24 cellular contexts compared by ENCODE assay signal in the genomic region with DNA sequence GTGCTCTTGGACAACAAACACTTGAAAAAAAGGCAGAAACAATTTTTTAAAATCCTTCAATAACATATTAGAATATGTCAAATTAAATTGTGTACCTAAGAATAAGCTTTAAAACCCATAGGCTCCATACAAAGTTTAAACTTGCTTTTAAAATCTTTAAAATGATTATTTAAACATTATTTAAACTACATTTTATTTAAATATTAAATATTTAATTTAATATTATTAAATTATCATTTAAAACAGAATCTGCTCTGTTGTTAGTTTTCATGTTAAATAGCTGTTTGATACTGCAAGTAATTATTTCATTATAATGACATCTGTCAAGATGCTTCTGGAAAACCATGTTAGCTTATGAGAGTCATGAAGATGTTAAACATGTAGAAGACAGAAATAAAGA.
A peak's percentile ranks its signal among the peaks of the same experiment; 100 is the strongest.
DNase-seq lines count a peak whose midpoint lies in the region; ATAC-seq, FAIRE-seq and TF ChIP-seq lines count a peak whose summit lies in the region.
"Had no signal": no experiment of that assay in that cellular context is flagged by ENCODE, and none has a peak within 500 bp of the region (broad histone marks: within the 10 kb centered on the region; RNA-seq: fewer than 3 reads in every experiment).

No MANE protein-coding gene starts in this region.

- H3K4me3 Mint-ChIP-seq in endodermal cell = no peak overlapping the region
- H3K4me3 Mint-ChIP-seq in activated CD4-positive, alpha-beta memory T cell treated with anti-CD3 and anti-CD28 coated beads for 36 hours = no peak overlapping the region
- H3K4me3 Mint-ChIP-seq: CD4-positive, alpha-beta memory T cell; GM23338; HFFc6 had no signal

- TF ChIP-seq EP300 in HepG2 (IDR thresholded peaks at IDR 0.05; ENCODE audit: low read depth in 2 of 2, low read length in 2 of 2) = no peak
- no peak for TF ChIP-seq EP300 in HepG2 (CRISPR knock-in tag; IDR thresholded peaks at IDR 0.05; ENCODE audit: borderline replicate concordance)

- H4K20me1 ChIP-seq in HepG2 (ENCODE audit: insufficient read depth, low read length) = 0 out of 2 replicates have a peak, but pooled peaks cover 19% of the 10 kb centered on the region
- H4K20me1 ChIP-seq: BLaER1 treated with 17β-estradiol and CSF1 and Interleukin-3, amounts not matched to agents 10 nM and 100 nM had no signal

- peaks cover 78% of the 10 kb centered on the region for H3K9me3 Mint-ChIP-seq in endodermal cell
- peaks cover 40% of the 10 kb centered on the region for H3K9me3 Mint-ChIP-seq in activated CD4-positive, alpha-beta memory T cell treated with anti-CD3 and anti-CD28 coated beads for 36 hours

- FAIRE-seq in A204.1 (lab: Jason Lieb, UNC) (peak; percentile 75), TTC549 (lab: Jason Lieb, UNC) (peak; percentile 71), kidney (lab: Jason Lieb, UNC) (peak; percentile 17), HepG2 (lab: Jason Lieb, UNC) (no peak)
- FAIRE-seq: A549, GM12892, GM19239 had no signal

- BruUV-seq in HepG2 (replicated peaks; lab: Mats Ljungman, UMichigan) = no TSS peak

- H3K27ac ChIP-seq in endodermal cell (ENCODE audit: low read depth, low read length) (no peak overlapping the region), kidney (ENCODE audit: low read depth in 2 of 2, low read length in 2 of 2) (no peak overlapping the region), HepG2 (ENCODE audit: extremely low read length, insufficient read depth, low read length) (no peak overlapping the region)
- H3K27ac ChIP-seq: 22Rv1; A549; BLaER1 treated with 17β-estradiol and CSF1 and Interleukin-3, amounts not matched to agents 10 nM and 100 nM had no signal

- H3K36me3 ChIP-seq in endodermal cell (ENCODE audit: control insufficient read depth, insufficient read depth, low read length) = peaks cover 47% of the 10 kb centered on the region
- no peaks in the 10 kb centered on the region for H3K36me3 ChIP-seq in kidney (ENCODE audit: control insufficient read depth in 1 of 2, insufficient read depth in 2 of 2, low read length in 2 of 2)
- H3K36me3 ChIP-seq in HepG2 (replicated peaks in 1 of 2; ENCODE audit: control insufficient read depth in 1 of 2, insufficient read depth in 2 of 2, low read length in 2 of 2) = peaks cover 10 to 36% of the 10 kb centered on the region in 2 experiments
- H3K36me3 ChIP-seq: BE2C had no signal

- intact Hi-C loops in kidney (cut with DNase I) (no loop called here), HepG2 (cut with micrococcal nuclease; ENCODE audit: unreplicated experiment) (no loop called here)
- intact Hi-C loops in activated CD4-positive, alpha-beta memory T cell treated with anti-CD3 and anti-CD28 coated beads for 36 hours (cut with micrococcal nuclease) = no loop called here

- H3K4me3 ChIP-seq in endodermal cell (ENCODE audit: low read length) (peak overlapping the region; percentile 22), kidney (ENCODE audit: low read length in 2 of 2) (no peak overlapping the region), HepG2 (replicated peaks in 1 of 3; ENCODE audit: insufficient read depth in 1 of 3, low read depth in 2 of 3, low read length in 3 of 3) (no peak overlapping the region)
- H3K4me3 ChIP-seq: A549; BLaER1 treated with 17β-estradiol and CSF1 and Interleukin-3, amounts not matched to agents 10 nM and 100 nM; GM23338; HAP-1 had no signal

- H3K4me1 ChIP-seq in endodermal cell (ENCODE audit: control insufficient read depth, insufficient read depth, low read length) (no peaks in the 10 kb centered on the region), kidney (ENCODE audit: control insufficient read depth in 1 of 2, insufficient read depth in 1 of 2, low read depth in 1 of 2, low read length in 2 of 2) (no peaks in the 10 kb centered on the region), HepG2 (ENCODE audit: insufficient read depth, low read length) (no peaks in the 10 kb centered on the region)
- H3K4me1 ChIP-seq: A549, BE2C had no signal

- in situ Hi-C loops in HepG2 (cut with HindIII; ENCODE audit: extremely low pct_ligation_motif_present, low pct_unique_long_range_greater_than_20kb) = no loop called here

- no peaks in the 10 kb centered on the region for H3K27me3 ChIP-seq in endodermal cell (ENCODE audit: control insufficient read depth, insufficient read depth, low read length, poor library complexity, severe bottlenecking)
- H3K27me3 ChIP-seq in HepG2 (ENCODE audit: control insufficient read depth in 1 of 2, insufficient read depth in 2 of 2, low read length in 2 of 2) = no peaks in the 10 kb centered on the region
- H3K27me3 ChIP-seq: BE2C; BLaER1 treated with 17β-estradiol and CSF1 and Interleukin-3, amounts not matched to agents 10 nM and 100 nM had no signal

- DNase-seq in endodermal cell = no peak
- no peak for DNase-seq in kidney
- no peak for DNase-seq in HepG2 (ENCODE audit: low spot score)
- DNase-seq in activated CD4-positive, alpha-beta memory T cell treated with anti-CD3 and anti-CD28 coated beads for 36 hours = no peak
- no peak for DNase-seq in KG1 (lab: John Stamatoyannopoulos, UW)
- DNase-seq: ACHN; AML-193; BE2C; Calu3; CD4-positive, alpha-beta memory T cell; COR-L47; DMS53; DMS79 treated with DMSO at 0.1 percent for 48 hours; HFFc6 had no signal

- H3K79me2 ChIP-seq in HepG2 (ENCODE audit: insufficient read depth, low read length) = peaks cover 80% of the 10 kb centered on the region

- CTCF ChIA-PET in HepG2 (lab: Yijun Ruan, JAX; ENCODE audit: low intra/inter-chr PET ratio, low total read pairs) = no interaction called here
- CTCF ChIA-PET in activated CD4-positive, alpha-beta memory T cell treated with anti-CD3 and anti-CD28 coated beads for 36 hours (lab: Charles Lee) = interaction anchor here (1.4 kb wide), 1 partner anchor 19 kb away, joined by 3 read pairs; no protein-coding TSS in a partner anchor

- no peaks in the 10 kb centered on the region for H3K4me1 Mint-ChIP-seq in endodermal cell
- no peaks in the 10 kb centered on the region for H3K4me1 Mint-ChIP-seq in activated CD4-positive, alpha-beta memory T cell treated with anti-CD3 and anti-CD28 coated beads for 36 hours (ENCODE audit: low read depth)
- H3K4me1 Mint-ChIP-seq: CD4-positive, alpha-beta memory T cell had no signal

- TF ChIP-seq POLR2A in HepG2 (IDR thresholded peaks at IDR 0.05; ENCODE audit: insufficient read depth in 1 of 2, low read depth in 2 of 2, low read length in 2 of 2) = no peak

- H3K9me3 ChIP-seq in endodermal cell (ENCODE audit: control insufficient read depth, low read length) (peaks cover 86% of the 10 kb centered on the region), kidney (ENCODE audit: control insufficient read depth in 1 of 2, low read length in 2 of 2) (peaks cover 0 to 26% of the 10 kb centered on the region in 2 donors), HepG2 (ENCODE audit: low read length) (peaks cover 39% of the 10 kb centered on the region)

- TF ChIP-seq CTCF in endodermal cell (conservative IDR thresholded peaks at IDR 0.05) (no peak), kidney (IDR thresholded peaks at IDR 0.05; ENCODE audit: borderline replicate concordance, extremely low read depth, insufficient read depth) (no peak), HepG2 (CRISPR knock-in tag; IDR thresholded peaks at IDR 0.05) (no peak)

- peaks cover 77% of the 10 kb centered on the region for H3K36me3 Mint-ChIP-seq in endodermal cell (ENCODE audit: low read depth)
- H3K36me3 Mint-ChIP-seq in activated CD4-positive, alpha-beta memory T cell treated with anti-CD3 and anti-CD28 coated beads for 36 hours = peaks cover 37% of the 10 kb centered on the region

- ATAC-seq in HepG2 (no peak), GM21717 (IDR thresholded peaks at IDR 0.05; ENCODE audit: unreplicated experiment) (no peak)
- ATAC-seq: A549, GM23338 had no signal

- H3K27me3 Mint-ChIP-seq in endodermal cell (ENCODE audit: insufficient read depth) = no peaks in the 10 kb centered on the region
- no peaks in the 10 kb centered on the region for H3K27me3 Mint-ChIP-seq in activated CD4-positive, alpha-beta memory T cell treated with anti-CD3 and anti-CD28 coated beads for 36 hours
- H3K27me3 Mint-ChIP-seq: CD4-positive, alpha-beta memory T cell had no signal

- H2AFZ ChIP-seq in HepG2 (ENCODE audit: low read length) = no peak overlapping the region
- H2AFZ ChIP-seq: GM23338 had no signal

- no peak overlapping the region for H3K4me2 ChIP-seq in HepG2 (ENCODE audit: low read depth, low read length)
- H3K4me2 ChIP-seq: A549; BLaER1 treated with 17β-estradiol and CSF1 and Interleukin-3, amounts not matched to agents 10 nM and 100 nM; GM23338 had no signal

- POLR2A ChIA-PET in HepG2 (lab: Yijun Ruan, JAX) = no interaction called here
- POLR2A ChIA-PET in activated CD4-positive, alpha-beta memory T cell treated with anti-CD3 and anti-CD28 coated beads for 36 hours (lab: Charles Lee) = no interaction called here

- H3K9ac ChIP-seq in endodermal cell (ENCODE audit: extremely low read depth, low read length, poor library complexity, severe bottlenecking) = no peak overlapping the region
- H3K9ac ChIP-seq in kidney (ENCODE audit: low read length in 2 of 2) = no peak overlapping the region
- H3K9ac ChIP-seq in HepG2 (ENCODE audit: insufficient read depth, low read depth, low read length) = no peak overlapping the region
- H3K9ac ChIP-seq: BLaER1 treated with 17β-estradiol and CSF1 and Interleukin-3, amounts not matched to agents 10 nM and 100 nM had no signal

- TF ChIP-seq RAD21 in HepG2 (CRISPR knock-in tag; IDR thresholded peaks at IDR 0.05) = no peak

- H3K27ac Mint-ChIP-seq in endodermal cell = no peak overlapping the region
- no peak overlapping the region for H3K27ac Mint-ChIP-seq in activated CD4-positive, alpha-beta memory T cell treated with anti-CD3 and anti-CD28 coated beads for 36 hours
- H3K27ac Mint-ChIP-seq: CD4-positive, alpha-beta memory T cell; GM23338; HFFc6 had no signal

TF ChIP-seq in HepG2, 621 proteins besides CTCF, POLR2A, EP300 and RAD21 (continues in another document):
- no peak for TF ChIP-seq FOSL2 (CRISPR knock-in tag; IDR thresholded peaks at IDR 0.05)
- no peak for TF ChIP-seq ZNF251 (CRISPR knock-in tag; IDR thresholded peaks at IDR 0.05)
- TF ChIP-seq, protein P1, sequence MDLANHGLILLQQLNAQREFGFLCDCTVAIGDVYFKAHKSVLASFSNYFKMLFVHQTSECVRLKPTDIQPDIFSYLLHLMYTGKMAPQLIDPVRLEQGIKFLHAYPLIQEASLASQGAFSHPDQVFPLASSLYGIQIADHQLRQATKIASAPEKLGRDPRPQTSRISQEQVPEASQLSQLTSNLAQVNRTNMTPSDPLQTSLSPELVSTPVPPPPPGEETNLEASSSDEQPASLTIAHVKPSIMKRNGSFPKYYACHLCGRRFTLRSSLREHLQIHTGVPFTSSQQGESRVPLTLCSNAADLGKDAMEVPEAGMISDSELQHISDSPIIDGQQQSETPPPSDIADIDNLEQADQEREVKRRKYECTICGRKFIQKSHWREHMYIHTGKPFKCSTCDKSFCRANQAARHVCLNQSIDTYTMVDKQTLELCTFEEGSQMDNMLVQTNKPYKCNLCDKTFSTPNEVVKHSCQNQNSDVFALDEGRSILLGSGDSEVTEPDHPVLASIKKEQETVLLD (CRISPR knock-in tag; IDR thresholded peaks at IDR 0.05; ENCODE audit: low read depth) = no peak
- no peak for TF ChIP-seq GTF3A (CRISPR knock-in tag; conservative IDR thresholded peaks at IDR 0.05)
